ENCODE assay signal across 24 cellular contexts in genomic region chr2:221494556-221494955, GRCh38.
A peak's percentile ranks its signal among the peaks of the same experiment; 100 is the strongest.
DNase-seq lines count a peak whose midpoint lies in the region; ATAC-seq and TF ChIP-seq lines count a peak whose summit lies in the region.
"Had no signal": no experiment of that assay in that cellular context is flagged by ENCODE, and none has a peak within 500 bp of the region (broad histone marks: within the 10 kb centered on the region; RNA-seq: fewer than 3 reads in every experiment).

No MANE protein-coding gene starts in this region.

- no peaks in the 10 kb centered on the region for H3K27me3 Mint-ChIP-seq in effector memory CD8-positive, alpha-beta T cell
- H3K27me3 Mint-ChIP-seq in nephron progenitor cell (ENCODE audit: low read depth, poor library complexity), result no peaks in the 10 kb centered on the region
- H3K27me3 Mint-ChIP-seq in activated T-helper 2 cell treated with anti-CD3 and anti-CD28 coated beads, Interferon-gamma antibody, Interleukin-2, Interleukin-4, amounts not matched to agents 10 μg/mL and 5 μg/mL and 100 μg/mL, durations not matched to agents 14 hours and 24 hours and 36 hours (ENCODE audit: low read depth), result peaks cover 10% of the 10 kb centered on the region
- H3K27me3 Mint-ChIP-seq: activated CD8-positive, alpha-beta memory T cell treated with anti-CD3 and anti-CD28 coated beads, Interleukin-2, amount 10 ng/mL, durations not matched to agents 7 days and 5 days; activated T-helper 17 cell treated with anti-CD3 and anti-CD28 coated beads, Interleukin-2, amount 50 U/mL, for 72 hours had no signal

- no peaks in the 10 kb centered on the region for H3K36me3 Mint-ChIP-seq in effector memory CD8-positive, alpha-beta T cell (ENCODE audit: insufficient read depth)
- H3K36me3 Mint-ChIP-seq in nephron progenitor cell (ENCODE audit: low read depth), result peaks cover 63% of the 10 kb centered on the region
- no peaks in the 10 kb centered on the region for H3K36me3 Mint-ChIP-seq in activated T-helper 2 cell treated with anti-CD3 and anti-CD28 coated beads, Interferon-gamma antibody, Interleukin-2, Interleukin-4, amounts not matched to agents 10 μg/mL and 5 μg/mL and 100 μg/mL, durations not matched to agents 14 hours and 24 hours and 36 hours (ENCODE audit: low read depth)
- H3K36me3 Mint-ChIP-seq: activated naive CD8-positive, alpha-beta T cell treated with anti-CD3 and anti-CD28 coated beads, Interleukin-2, amount 10 ng/mL, durations not matched to agents 7 days and 5 days; naive thymus-derived CD8-positive, alpha-beta T cell had no signal

- no peaks in the 10 kb centered on the region for H3K9me3 ChIP-seq in MG63
- H3K9me3 ChIP-seq: body of pancreas, heart right ventricle had no signal

- H3K4me1 Mint-ChIP-seq in effector memory CD8-positive, alpha-beta T cell (ENCODE audit: low read depth in 2 of 2), result no peaks in the 10 kb centered on the region
- peaks cover 70% of the 10 kb centered on the region for H3K4me1 Mint-ChIP-seq in nephron progenitor cell
- H3K4me1 Mint-ChIP-seq in activated T-helper 2 cell treated with anti-CD3 and anti-CD28 coated beads, Interferon-gamma antibody, Interleukin-2, Interleukin-4, amounts not matched to agents 10 μg/mL and 5 μg/mL and 100 μg/mL, durations not matched to agents 14 hours and 24 hours and 36 hours (ENCODE audit: low read depth), result no peaks in the 10 kb centered on the region
- H3K4me1 Mint-ChIP-seq: activated CD8-positive, alpha-beta memory T cell treated with anti-CD3 and anti-CD28 coated beads, Interleukin-2, amount 10 ng/mL, durations not matched to agents 7 days and 5 days; activated naive CD8-positive, alpha-beta T cell treated with anti-CD3 and anti-CD28 coated beads, Interleukin-2, amount 10 ng/mL, durations not matched to agents 7 days and 5 days had no signal

- TF ChIP-seq CTCF in nephron progenitor cell (IDR thresholded peaks at IDR 0.05), result no peak

- intact Hi-C loops in activated T-helper 2 cell treated with anti-CD3 and anti-CD28 coated beads, Interferon-gamma antibody, Interleukin-2, Interleukin-4, amounts not matched to agents 10 μg/mL and 5 μg/mL and 100 μg/mL, durations not matched to agents 14 hours and 24 hours and 36 hours (cut with micrococcal nuclease), result no loop called here

- no peaks in the 10 kb centered on the region for H3K9me3 Mint-ChIP-seq in effector memory CD8-positive, alpha-beta T cell
- no peaks in the 10 kb centered on the region for H3K9me3 Mint-ChIP-seq in nephron progenitor cell
- no peaks in the 10 kb centered on the region for H3K9me3 Mint-ChIP-seq in activated T-helper 2 cell treated with anti-CD3 and anti-CD28 coated beads, Interferon-gamma antibody, Interleukin-2, Interleukin-4, amounts not matched to agents 10 μg/mL and 5 μg/mL and 100 μg/mL, durations not matched to agents 14 hours and 24 hours and 36 hours
- H3K9me3 Mint-ChIP-seq: activated naive CD8-positive, alpha-beta T cell treated with anti-CD3 and anti-CD28 coated beads, Interleukin-2, amount 10 ng/mL, durations not matched to agents 7 days and 5 days; activated T-helper 17 cell treated with anti-CD3 and anti-CD28 coated beads, Interleukin-2, amount 50 U/mL, for 72 hours; naive thymus-derived CD8-positive, alpha-beta T cell had no signal

- no peaks in the 10 kb centered on the region; the same call in 1 of the 2 replicates for H3K36me3 ChIP-seq in MG63

- ATAC-seq in effector memory CD8-positive, alpha-beta T cell (replicated peaks), result no peak
- ATAC-seq in GM21526 (IDR thresholded peaks at IDR 0.05; ENCODE audit: low FRiP score, unreplicated experiment), result no peak
- ATAC-seq: activated CD8-positive, alpha-beta memory T cell treated with anti-CD3 and anti-CD28 coated beads, Interleukin-2, amount 10 ng/mL, durations not matched to agents 7 days and 5 days; activated T-helper 17 cell treated with anti-CD3 and anti-CD28 coated beads, Interleukin-2, amount 50 U/mL, for 72 hours; body of pancreas; heart right ventricle; naive thymus-derived CD8-positive, alpha-beta T cell had no signal

- peak overlapping the region; percentile 72 to 78 for H3K27ac Mint-ChIP-seq in effector memory CD8-positive, alpha-beta T cell
- H3K27ac Mint-ChIP-seq in nephron progenitor cell, result peak overlapping the region; percentile 89
- H3K27ac Mint-ChIP-seq in activated T-helper 2 cell treated with anti-CD3 and anti-CD28 coated beads, Interferon-gamma antibody, Interleukin-2, Interleukin-4, amounts not matched to agents 10 μg/mL and 5 μg/mL and 100 μg/mL, durations not matched to agents 14 hours and 24 hours and 36 hours, result no peak overlapping the region
- H3K27ac Mint-ChIP-seq: activated CD8-positive, alpha-beta memory T cell treated with anti-CD3 and anti-CD28 coated beads, Interleukin-2, amount 10 ng/mL, durations not matched to agents 7 days and 5 days; activated naive CD8-positive, alpha-beta T cell treated with anti-CD3 and anti-CD28 coated beads, Interleukin-2, amount 10 ng/mL, durations not matched to agents 7 days and 5 days; activated T-helper 17 cell treated with anti-CD3 and anti-CD28 coated beads, Interleukin-2, amount 50 U/mL, for 72 hours; naive thymus-derived CD8-positive, alpha-beta T cell had no signal

- no peak overlapping the region for H3K4me3 Mint-ChIP-seq in effector memory CD8-positive, alpha-beta T cell
- H3K4me3 Mint-ChIP-seq in nephron progenitor cell, result no peak overlapping the region
- H3K4me3 Mint-ChIP-seq in activated T-helper 2 cell treated with anti-CD3 and anti-CD28 coated beads, Interferon-gamma antibody, Interleukin-2, Interleukin-4, amounts not matched to agents 10 μg/mL and 5 μg/mL and 100 μg/mL, durations not matched to agents 14 hours and 24 hours and 36 hours (ENCODE audit: low read depth), result no peak overlapping the region
- H3K4me3 Mint-ChIP-seq: activated CD8-positive, alpha-beta memory T cell treated with anti-CD3 and anti-CD28 coated beads, Interleukin-2, amount 10 ng/mL, durations not matched to agents 7 days and 5 days; activated naive CD8-positive, alpha-beta T cell treated with anti-CD3 and anti-CD28 coated beads, Interleukin-2, amount 10 ng/mL, durations not matched to agents 7 days and 5 days; activated T-helper 17 cell treated with anti-CD3 and anti-CD28 coated beads, Interleukin-2, amount 50 U/mL, for 72 hours; naive thymus-derived CD8-positive, alpha-beta T cell had no signal

- H3K4me3 ChIP-seq in MG63, result no peak overlapping the region
- H3K4me3 ChIP-seq: body of pancreas, heart right ventricle had no signal

- DNase-seq in ELF-1 (ENCODE audit: low read depth, low spot score) (peak; percentile 62), MG63 (peak; percentile 11), nephron progenitor cell (no peak), NCI-H1105 treated with DMSO at 0.1 percent for 48 hours (lab: John Stamatoyannopoulos, UW) (no peak), NCI-H187 (lab: John Stamatoyannopoulos, UW) (no peak)
- DNase-seq in effector memory CD8-positive, alpha-beta T cell, result no peak
- DNase-seq in activated T-helper 2 cell treated with anti-CD3 and anti-CD28 coated beads, Interferon-gamma antibody, Interleukin-2, Interleukin-4, amounts not matched to agents 10 μg/mL and 5 μg/mL and 100 μg/mL, durations not matched to agents 14 hours and 24 hours and 36 hours (ENCODE audit: low spot score), result no peak
- DNase-seq: activated CD4-positive, alpha-beta T cell treated with anti-CD3 and anti-CD28 coated beads for 4 hours; activated CD8-positive, alpha-beta memory T cell treated with anti-CD3 and anti-CD28 coated beads, Interleukin-2, amount 10 ng/mL, durations not matched to agents 7 days and 5 days; activated naive CD8-positive, alpha-beta T cell treated with anti-CD3 and anti-CD28 coated beads, Interleukin-2, amount 10 ng/mL, durations not matched to agents 7 days and 5 days; body of pancreas; DMS153; H7; heart right ventricle; naive thymus-derived CD8-positive, alpha-beta T cell; NCI-H1092 treated with DMSO at 0.1 percent for 48 hours; NCI-H2081; NCI-H510A treated with DMSO at 0.1 percent for 48 hours; Right ventricle myocardium superior; stimulated activated CD4-positive, alpha-beta T cell treated with anti-CD3 and anti-CD28 coated beads, Interleukin-2, amount 100 ng/mL, for 24 hours; stimulated activated naive CD4-positive, alpha-beta T cell; SW 1271 had no signal

- H3K27me3 ChIP-seq in MG63, result no peaks in the 10 kb centered on the region
- H3K27me3 ChIP-seq: body of pancreas, heart right ventricle had no signal

Comparison
In these comparisons a context has a peak if more than half of its experiments do, and no peak if none do; other contexts are left out.
1. DNase-seq: peak in ELF-1 (single experiment) and MG63 (single experiment); none in effector memory CD8-positive, alpha-beta T cell (0 of 3), nephron progenitor cell (single experiment), NCI-H1105 treated with DMSO at 0.1 percent for 48 hours (single experiment), NCI-H187 (0 of 2) and activated T-helper 2 cell treated with anti-CD3 and anti-CD28 coated beads, Interferon-gamma antibody, Interleukin-2, Interleukin-4, amounts not matched to agents 10 μg/mL and 5 μg/mL and 100 μg/mL, durations not matched to agents 14 hours and 24 hours and 36 hours (single experiment).